1 cellular context compared by ENCODE assay signal in genomic region chr2:53715568-53715967, GRCh38.
TF ChIP-seq lines count a peak whose summit lies in the region.

No MANE protein-coding gene starts in this region.

TF ChIP-seq in GM23338, 12 proteins besides CTCF, POLR2A, EP300 and RAD21 (continued from another document):
- TF ChIP-seq ZNF462 (CRISPR knock-in tag; IDR thresholded peaks at IDR 0.05) (no peak), CREB1 (CRISPR knock-in tag; IDR thresholded peaks at IDR 0.05; ENCODE audit: low read depth) (no peak), ZNF331 (CRISPR knock-in tag; IDR thresholded peaks at IDR 0.05; ENCODE audit: low read depth) (no peak), NANOG (IDR thresholded peaks at IDR 0.05; ENCODE audit: borderline replicate concordance) (no peak), ETS1 (IDR thresholded peaks at IDR 0.05) (no peak)
